11 cellular contexts compared by ENCODE assay signal in the genomic region with DNA sequence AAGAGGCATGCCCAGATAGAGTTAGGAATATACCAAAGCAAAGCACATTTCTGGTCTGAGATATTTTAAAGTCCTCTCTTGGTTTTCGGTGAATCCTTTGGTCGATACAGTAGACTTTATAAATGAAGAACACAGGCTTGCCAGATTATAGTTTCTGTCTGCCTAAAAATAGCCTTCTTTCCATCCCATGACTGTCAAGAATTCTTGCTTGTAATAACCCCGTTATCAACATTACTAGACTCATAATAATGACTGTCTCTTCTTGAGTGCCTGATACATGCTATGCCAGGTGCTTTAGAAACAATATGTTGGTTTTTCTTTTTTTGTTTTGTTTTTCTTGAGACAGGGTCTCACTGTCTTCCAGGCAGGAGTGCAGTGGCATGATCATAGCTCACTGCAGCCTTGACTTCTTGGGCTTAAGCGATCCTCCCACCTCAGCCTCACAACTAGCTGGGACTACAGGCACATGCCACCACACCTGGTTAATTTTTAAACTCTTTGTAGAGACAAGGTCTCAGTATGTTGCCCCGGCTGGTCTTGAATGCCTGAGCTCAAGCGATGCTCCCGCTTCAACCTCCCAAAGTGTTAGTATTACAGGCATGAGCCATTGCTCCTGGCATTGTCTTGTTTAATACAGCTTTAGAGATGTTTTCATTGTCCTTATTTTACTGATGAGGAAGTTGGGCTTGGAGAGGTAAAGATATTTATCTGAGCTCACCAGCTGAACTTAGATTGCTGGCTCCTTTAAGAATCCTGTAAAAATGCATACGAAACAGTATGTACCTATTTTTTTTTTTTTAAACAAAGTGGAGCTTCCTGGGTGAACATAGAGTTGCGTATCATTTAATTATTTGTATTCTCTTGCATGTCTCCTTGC. TPM values are rescaled to one million over a fixed set of nuclear protein-coding genes. Genes with fewer than 3 reads are reported as not detected.
DNase-seq lines count a peak whose midpoint lies in the region; ATAC-seq and TF ChIP-seq lines count a peak whose summit lies in the region.
"Had no signal": no experiment of that assay in that cellular context is flagged by ENCODE, and none has a peak within 500 bp of the region (broad histone marks: within the 10 kb centered on the region; RNA-seq: fewer than 3 reads in every experiment).

No MANE protein-coding gene starts in this region.

- H3K9me3 ChIP-seq in CD8-positive, alpha-beta T cell (ENCODE audit: low read length), result no peaks in the 10 kb centered on the region
- H3K9me3 ChIP-seq in smooth muscle cell (replicated peaks; ENCODE audit: low read depth), result no peaks in the 10 kb centered on the region
- H3K9me3 ChIP-seq: ascending aorta had no signal

- H3K27me3 ChIP-seq in CD8-positive, alpha-beta T cell (ENCODE audit: insufficient read depth, low read length), result no peaks in the 10 kb centered on the region
- no peaks in the 10 kb centered on the region for H3K27me3 ChIP-seq in smooth muscle cell (ENCODE audit: low read depth)
- H3K27me3 ChIP-seq: ascending aorta had no signal

- H3K36me3 ChIP-seq in CD8-positive, alpha-beta T cell (ENCODE audit: insufficient read depth, low read length), result no peaks in the 10 kb centered on the region
- H3K36me3 ChIP-seq in smooth muscle cell (ENCODE audit: low read depth), result no peaks in the 10 kb centered on the region
- H3K36me3 ChIP-seq: ascending aorta had no signal

- no peak overlapping the region for H2AFZ ChIP-seq in smooth muscle cell (ENCODE audit: low read depth)

- H4K20me1 ChIP-seq in smooth muscle cell (ENCODE audit: low read depth), result peaks cover 23% of the 10 kb centered on the region

- 86% methylated on average over 9 of the region's 9 CpGs for WGBS in smooth muscle cell (ENCODE audit: low lambda C conversion rate)

- H3K9ac ChIP-seq in smooth muscle cell (ENCODE audit: low read depth), result no peak overlapping the region

- intact Hi-C loops in CD8-positive, alpha-beta T cell (cut with DNase I, micrococcal nuclease), result loop anchor here in 1 of 2 experiments (1.0 kb wide), 1 partner anchor 8 kb away; no protein-coding TSS in a partner anchor

- peaks cover 13% of the 10 kb centered on the region for H3K36me3 Mint-ChIP-seq in CD8-positive, alpha-beta T cell
- H3K36me3 Mint-ChIP-seq in activated CD4-positive, alpha-beta memory T cell treated with anti-CD3 and anti-CD28 coated beads, Interleukin-2, amount 10 ng/mL, durations not matched to agents 7 days and 5 days (ENCODE audit: low read depth), result peaks cover 74% of the 10 kb centered on the region
- H3K36me3 Mint-ChIP-seq in naive B cell, result peaks cover 15 to 19% of the 10 kb centered on the region in 2 donors

- no peaks in the 10 kb centered on the region for H3K9me3 Mint-ChIP-seq in CD8-positive, alpha-beta T cell
- H3K9me3 Mint-ChIP-seq in activated CD4-positive, alpha-beta memory T cell treated with anti-CD3 and anti-CD28 coated beads, Interleukin-2, amount 10 ng/mL, durations not matched to agents 7 days and 5 days, result no peaks in the 10 kb centered on the region
- H3K9me3 Mint-ChIP-seq in naive B cell, result no peaks in the 10 kb centered on the region

- DNase-seq in CD8-positive, alpha-beta T cell, result no peak
- no peak for DNase-seq in activated CD4-positive, alpha-beta memory T cell treated with anti-CD3 and anti-CD28 coated beads, Interleukin-2, amount 10 ng/mL, durations not matched to agents 7 days and 5 days
- DNase-seq in naive B cell, result no peak
- DNase-seq in putamen (ENCODE audit: low spot score), result no peak
- DNase-seq in NCI-H748 (lab: John Stamatoyannopoulos, UW; ENCODE audit: unreplicated experiment), result no peak
- no peak for DNase-seq in smooth muscle cell (lab: John Stamatoyannopoulos, UW; ENCODE audit: unreplicated experiment)
- DNase-seq: activated CD4-positive, alpha-beta T cell treated with anti-CD3 and anti-CD28 coated beads for 48 hours; COR-L47 had no signal

- no peak overlapping the region for H3K4me2 ChIP-seq in smooth muscle cell

- no peak for ATAC-seq in CD8-positive, alpha-beta T cell
- peak; percentile 42 for ATAC-seq in HG02642 (IDR thresholded peaks at IDR 0.05; ENCODE audit: poor library complexity, unreplicated experiment)
- ATAC-seq in naive B cell (ENCODE audit: low read depth in 2 of 2), result no peak
- ATAC-seq in GM18873 (IDR thresholded peaks at IDR 0.05; ENCODE audit: low FRiP score, unreplicated experiment), result no peak

- H3K27me3 Mint-ChIP-seq in CD8-positive, alpha-beta T cell (ENCODE audit: low read depth), result no peaks in the 10 kb centered on the region
- no peaks in the 10 kb centered on the region for H3K27me3 Mint-ChIP-seq in activated CD4-positive, alpha-beta memory T cell treated with anti-CD3 and anti-CD28 coated beads, Interleukin-2, amount 10 ng/mL, durations not matched to agents 7 days and 5 days
- no peaks in the 10 kb centered on the region for H3K27me3 Mint-ChIP-seq in naive B cell

- H3K4me1 ChIP-seq in CD8-positive, alpha-beta T cell (ENCODE audit: insufficient read depth, low read length), result peaks cover 75% of the 10 kb centered on the region
- no peaks in the 10 kb centered on the region for H3K4me1 ChIP-seq in smooth muscle cell (ENCODE audit: low read depth)
- H3K4me1 ChIP-seq: ascending aorta had no signal

- H3K4me3 Mint-ChIP-seq in CD8-positive, alpha-beta T cell, result no peak overlapping the region
- H3K4me3 Mint-ChIP-seq in activated CD4-positive, alpha-beta memory T cell treated with anti-CD3 and anti-CD28 coated beads, Interleukin-2, amount 10 ng/mL, durations not matched to agents 7 days and 5 days, result no peak overlapping the region
- H3K4me3 Mint-ChIP-seq in naive B cell, result peak overlapping the region in 6 of 8 donors; percentile 6 to 90 (median 48)

- H3K4me3 ChIP-seq in CD8-positive, alpha-beta T cell (ENCODE audit: low read depth, low read length), result no peak overlapping the region
- H3K4me3 ChIP-seq in smooth muscle cell, result no peak overlapping the region
- H3K4me3 ChIP-seq: ascending aorta had no signal

- H3K27ac Mint-ChIP-seq in CD8-positive, alpha-beta T cell, result peak overlapping the region; percentile 78
- peak overlapping the region; percentile 60 for H3K27ac Mint-ChIP-seq in activated CD4-positive, alpha-beta memory T cell treated with anti-CD3 and anti-CD28 coated beads, Interleukin-2, amount 10 ng/mL, durations not matched to agents 7 days and 5 days
- H3K27ac Mint-ChIP-seq in naive B cell, result peak overlapping the region; percentile 25 to 92 (median 82)

- POLR2A ChIA-PET in CD8-positive, alpha-beta T cell (lab: Charles Lee), result interaction anchor here (0.8 to 2.0 kb wide), 4 partner anchors 15 to 30 kb away, joined by 3 to 9 read pairs (median 8); partner anchors contain the start of gene CHST11
- POLR2A ChIA-PET in activated CD4-positive, alpha-beta memory T cell treated with anti-CD3 and anti-CD28 coated beads, Interleukin-2, amount 10 ng/mL, durations not matched to agents 7 days and 5 days (lab: Charles Lee), result interaction anchor here (0.6 to 3.2 kb wide), 8 partner anchors 9 to 216 kb away, joined by 3 to 18 read pairs (median 4); partner anchors contain the start of gene CHST11

- H3K79me2 ChIP-seq in smooth muscle cell (ENCODE audit: low read depth), result no peaks in the 10 kb centered on the region

- CTCF ChIA-PET in CD8-positive, alpha-beta T cell (lab: Charles Lee), result interaction anchor here (0.7 kb wide), 1 partner anchor 11 kb away, joined by 3 read pairs; no protein-coding TSS in a partner anchor
- CTCF ChIA-PET in activated CD4-positive, alpha-beta memory T cell treated with anti-CD3 and anti-CD28 coated beads, Interleukin-2, amount 10 ng/mL, durations not matched to agents 7 days and 5 days (lab: Charles Lee), result no interaction called here

- H3K4me1 Mint-ChIP-seq in CD8-positive, alpha-beta T cell (ENCODE audit: low read depth), result peaks cover 84% of the 10 kb centered on the region
- H3K4me1 Mint-ChIP-seq in activated CD4-positive, alpha-beta memory T cell treated with anti-CD3 and anti-CD28 coated beads, Interleukin-2, amount 10 ng/mL, durations not matched to agents 7 days and 5 days, result peaks cover 93% of the 10 kb centered on the region
- peaks cover 88 to 97% (median 96%) of the 10 kb centered on the region in 3 donors for H3K4me1 Mint-ChIP-seq in naive B cell

- no peak for TF ChIP-seq CTCF in CD8-positive, alpha-beta T cell (IDR thresholded peaks at IDR 0.05)
- no peak for TF ChIP-seq CTCF in smooth muscle cell (IDR thresholded peaks at IDR 0.05; ENCODE audit: borderline replicate concordance, insufficient read depth, poor library complexity, severe bottlenecking)

- H3F3A ChIP-seq in smooth muscle cell (ENCODE audit: low read depth), result no peaks in the 10 kb centered on the region

- no peak overlapping the region for H3K27ac ChIP-seq in CD8-positive, alpha-beta T cell (ENCODE audit: low read depth, low read length)
- H3K27ac ChIP-seq in smooth muscle cell (ENCODE audit: low read depth), result no peak overlapping the region

RNA-seq across cellular contexts. Expression of gene CHST11, which starts 30.4 kb away (rescaled TPM):
- 10 to 100 TPM; 29.1 to 35.5 TPM for total RNA-seq in CD8-positive, alpha-beta T cell
- total RNA-seq in activated CD4-positive, alpha-beta memory T cell treated with anti-CD3 and anti-CD28 coated beads, Interleukin-2, amount 10 ng/mL, durations not matched to agents 7 days and 5 days, result 100 to 1,000 TPM; 124 to 125 TPM
- 10 to 100 TPM; 39.8 to 63.6 (median 58.6) TPM for polyA plus RNA-seq in naive B cell (ENCODE audit: low read depth in 6 of 6)
- 7.7 and 10.2 TPM in 2 replicates for total RNA-seq in smooth muscle cell
- polyA plus RNA-seq in smooth muscle cell, result 6.9 and 15.9 TPM in 2 replicates

Comparison
In these comparisons a context has a peak if more than half of its experiments do, and no peak if none do; other contexts are left out.
1. H3K4me3 Mint-ChIP-seq: peak in naive B cell (6 of 8); none in CD8-positive, alpha-beta T cell (single experiment) and activated CD4-positive, alpha-beta memory T cell treated with anti-CD3 and anti-CD28 coated beads, Interleukin-2, amount 10 ng/mL, durations not matched to agents 7 days and 5 days (single experiment).
2. Peak in every context shown above with its lines, with median percentiles within 50 percentile points of each other: H3K27ac Mint-ChIP-seq.